In the genomic region with DNA sequence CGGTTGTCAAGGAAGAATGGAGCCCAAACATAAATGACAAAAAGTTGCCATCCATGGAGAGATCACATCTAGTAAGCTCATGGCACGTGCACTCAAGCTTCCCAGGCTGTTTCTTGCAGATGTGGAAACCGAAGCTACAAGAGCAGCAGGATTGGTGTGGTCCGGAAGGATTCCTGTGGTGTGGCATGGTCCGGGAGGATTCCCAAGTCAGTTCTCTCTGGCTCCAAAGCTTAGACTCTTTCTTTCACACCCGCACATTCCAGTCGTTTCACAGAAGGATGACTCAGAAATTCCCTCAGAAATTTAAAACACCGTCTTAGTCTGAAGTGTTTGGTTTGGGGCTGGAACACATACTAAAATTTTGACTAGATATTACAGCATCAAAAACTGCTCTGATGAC, we compare ENCODE assay signal across 9 cellular contexts.
A peak's percentile ranks its signal among the peaks of the same experiment; 100 is the strongest.
DNase-seq lines count a peak whose midpoint lies in the region; ATAC-seq and TF ChIP-seq lines count a peak whose summit lies in the region.
"Had no signal": no experiment of that assay in that cellular context is flagged by ENCODE, and none has a peak within 500 bp of the region (broad histone marks: within the 10 kb centered on the region; RNA-seq: fewer than 3 reads in every experiment).

No MANE protein-coding gene starts in this region.

- H2AFZ ChIP-seq in SK-N-SH (ENCODE audit: low read depth) = no peak overlapping the region

- H3K4me1 ChIP-seq in SK-N-SH (ENCODE audit: control insufficient read depth in 1 of 2, insufficient read depth in 2 of 2, low read depth in 1 of 2, low read length in 1 of 2) (peaks cover 0 to 35% of the 10 kb centered on the region in 2 experiments; a peak in 3 of 4 replicates), foreskin keratinocyte (peaks cover 18% of the 10 kb centered on the region)
- H3K4me1 ChIP-seq: body of pancreas had no signal

- peak; percentile 98 for DNase-seq in GM04503 (ENCODE audit: low read depth)
- no peak for DNase-seq in SK-N-SH
- peak; percentile 78 to 88 for DNase-seq in foreskin keratinocyte
- DNase-seq in renal cortical epithelial cell (ENCODE audit: low read depth) = peak; percentile 79
- DNase-seq in SK-N-DZ (ENCODE audit: low spot score) = no peak
- no peak for DNase-seq in putamen (ENCODE audit: low spot score)

- H3F3A ChIP-seq in SK-N-SH (replicated peaks; ENCODE audit: insufficient read depth) = no peaks in the 10 kb centered on the region

- peak; percentile 83 for ATAC-seq in foreskin keratinocyte
- no peak for ATAC-seq in HG03565 (IDR thresholded peaks at IDR 0.05; ENCODE audit: unreplicated experiment)
- no peak for ATAC-seq in GM18858 (IDR thresholded peaks at IDR 0.05; ENCODE audit: unreplicated experiment)
- ATAC-seq: body of pancreas had no signal

- H3K4me3 ChIP-seq in SK-N-SH (ENCODE audit: low read depth in 2 of 2, low read length in 1 of 2) = no peak overlapping the region
- H3K4me3 ChIP-seq: body of pancreas had no signal

- 28% methylated on average over 8 of the region's 8 CpGs for WGBS in SK-N-SH (ENCODE audit: low lambda C conversion rate)

- no peak overlapping the region for H3K9ac ChIP-seq in SK-N-SH

- CTCF ChIA-PET in SK-N-SH (lab: Yijun Ruan, JAX) = interaction anchor here (0.8 to 5.0 kb wide), 16 partner anchors 10 to 247 kb away, joined by 3 to 29 read pairs (median 6); no protein-coding TSS in a partner anchor

- POLR2A ChIA-PET in SK-N-SH (lab: Yijun Ruan, JAX) = no interaction called here

- no peak overlapping the region for H3K4me2 ChIP-seq in SK-N-SH

- no peak for TF ChIP-seq RAD21 in SK-N-SH (IDR thresholded peaks at IDR 0.05; ENCODE audit: low read length)

- H3K36me3 ChIP-seq in SK-N-SH (replicated peaks in 1 of 2; ENCODE audit: control insufficient read depth in 1 of 2, insufficient read depth in 2 of 2, low read length in 1 of 2) = no peaks in the 10 kb centered on the region

- no peak overlapping the region; a peak in 2 of 4 replicates for H3K27ac ChIP-seq in SK-N-SH (ENCODE audit: low read depth in 2 of 2, low read length in 1 of 2)
- H3K27ac ChIP-seq in foreskin keratinocyte = no peak overlapping the region
- H3K27ac ChIP-seq: body of pancreas had no signal

- H3K9me3 ChIP-seq in SK-N-SH = no peaks in the 10 kb centered on the region
- H3K9me3 ChIP-seq: body of pancreas had no signal

- H3K79me2 ChIP-seq in SK-N-SH (ENCODE audit: insufficient read depth) = no peaks in the 10 kb centered on the region

- no peak for TF ChIP-seq EP300 in SK-N-SH (IDR thresholded peaks at IDR 0.05; ENCODE audit: borderline replicate concordance in 1 of 2, low read depth in 1 of 2, low read length in 1 of 2)

- no peaks in the 10 kb centered on the region for H4K20me1 ChIP-seq in SK-N-SH (ENCODE audit: insufficient read depth)

- H3K9me2 ChIP-seq in SK-N-SH = no peaks in the 10 kb centered on the region

- H3K27me3 ChIP-seq in SK-N-SH (ENCODE audit: insufficient read depth) = no peaks in the 10 kb centered on the region
- H3K27me3 ChIP-seq in foreskin keratinocyte = no peaks in the 10 kb centered on the region
- H3K27me3 ChIP-seq: body of pancreas had no signal

- TF ChIP-seq CTCF in SK-N-SH (IDR thresholded peaks at IDR 0.05) (no peak), foreskin keratinocyte (conservative IDR thresholded peaks at IDR 0.05) (no peak)

TF ChIP-seq in SK-N-SH, 30 proteins besides CTCF, POLR2A, EP300 and RAD21:
- peak; percentile 50; the same call in 1 of the 2 replicates for TF ChIP-seq FOSL2 (IDR thresholded peaks at IDR 0.05; ENCODE audit: borderline replicate concordance, low read depth)
- TF ChIP-seq TCF12 (IDR thresholded peaks at IDR 0.05) = peak; percentile 26; the same call in 1 of the 2 replicates
- TF ChIP-seq, protein P1, sequence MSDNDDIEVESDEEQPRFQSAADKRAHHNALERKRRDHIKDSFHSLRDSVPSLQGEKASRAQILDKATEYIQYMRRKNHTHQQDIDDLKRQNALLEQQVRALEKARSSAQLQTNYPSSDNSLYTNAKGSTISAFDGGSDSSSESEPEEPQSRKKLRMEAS (IDR thresholded peaks at IDR 0.05; ENCODE audit: low read depth) = no peak
- TF ChIP-seq JUND (IDR thresholded peaks at IDR 0.05) = peak; percentile 18; the same call in 1 of the 2 replicates

Comparison
In these comparisons a context has a peak if more than half of its experiments do, and no peak if none do; other contexts are left out.
1. DNase-seq: peak in GM04503 (single experiment), foreskin keratinocyte (2 of 2) and renal cortical epithelial cell (single experiment); none in SK-N-SH (single experiment), SK-N-DZ (single experiment) and putamen (single experiment).